ENCODE assay signal across 10 cellular contexts in genomic region chr5:151151263-151151660, GRCh38. TPM values are rescaled to one million over a fixed set of nuclear protein-coding genes. Genes with fewer than 3 reads are reported as not detected.
DNase-seq lines count a peak whose midpoint lies in the region; ATAC-seq and TF ChIP-seq lines count a peak whose summit lies in the region.
"Had no signal": no experiment of that assay in that cellular context is flagged by ENCODE, and none has a peak within 500 bp of the region (broad histone marks: within the 10 kb centered on the region; RNA-seq: fewer than 3 reads in every experiment).

No MANE protein-coding gene starts in this region.

- POLR2A ChIA-PET in A673 (lab: Charles Lee; ENCODE audit: low non-redundant PET), result interaction anchor here (0.5 kb wide), 1 partner anchor 171 kb away, joined by 4 read pairs; no protein-coding TSS in a partner anchor

- H3K27ac Mint-ChIP-seq in neural crest cell (ENCODE audit: unreplicated experiment), result peak overlapping the region; percentile 54

- no peaks in the 10 kb centered on the region for H3K36me3 ChIP-seq in A673 (ENCODE audit: insufficient read depth, low read length, poor library complexity, severe bottlenecking)
- H3K36me3 ChIP-seq in KMS-11 (ENCODE audit: insufficient read depth), result no peaks in the 10 kb centered on the region

- intact Hi-C loops in A673 (cut with micrococcal nuclease; ENCODE audit: unreplicated experiment), result loop anchor here (10.0 kb wide), 1 partner anchor 586 kb away; no protein-coding TSS in a partner anchor

- H3K4me3 ChIP-seq in A673 (ENCODE audit: low read depth, low read length, poor library complexity, severe bottlenecking) (no peak overlapping the region), KMS-11 (IDR thresholded peaks at IDR 0.05; ENCODE audit: insufficient read depth, low read depth, low read length) (no peak overlapping the region), coronary artery (peak overlapping the region; percentile 29)

- no peaks in the 10 kb centered on the region for H3K9me3 ChIP-seq in A673 (ENCODE audit: low read depth, low read length, poor library complexity, severe bottlenecking)

- peaks cover 3% of the 10 kb centered on the region for H3K36me3 Mint-ChIP-seq in neural crest cell (ENCODE audit: low read depth)

- DNase-seq in A673 (ENCODE audit: low spot score) (no peak), coronary artery (ENCODE audit: low spot score) (no peak), neural crest cell (ENCODE audit: low read depth, low spot score) (no peak), NCI-H524 (lab: John Stamatoyannopoulos, UW) (no peak), omental fat pad (ENCODE audit: low spot score) (no peak), GOT3 (lab: John Stamatoyannopoulos, UW) (no peak)
- no peak for DNase-seq in stimulated activated CD8-positive, alpha-beta memory T cell treated with anti-CD3 and anti-CD28 coated beads, Interleukin-4, amount 100 ng/mL, for 48 hours
- DNase-seq: dermis blood vessel endothelial cell, NCI-H2081 treated with DMSO at 0.1 percent for 48 hours had no signal

- no TSS peak for BruUV-seq in A673 (replicated peaks; lab: Mats Ljungman, UMichigan)

- H3K27me3 ChIP-seq in A673 (replicated peaks; ENCODE audit: insufficient read depth, low read depth, low read length, poor library complexity) (no peaks in the 10 kb centered on the region), KMS-11 (ENCODE audit: insufficient read depth, low read depth) (no peaks in the 10 kb centered on the region)

- H2AFZ ChIP-seq in KMS-11 (ENCODE audit: low read depth), result no peak overlapping the region

- H3K4me2 ChIP-seq in KMS-11, result peak overlapping the region; percentile 79

- H3K4me1 Mint-ChIP-seq in neural crest cell, result peaks cover 68% of the 10 kb centered on the region

- no peak overlapping the region for H3K4me3 Mint-ChIP-seq in neural crest cell

- peaks cover 84% of the 10 kb centered on the region for H3K79me2 ChIP-seq in KMS-11 (ENCODE audit: insufficient read depth, low read depth)

- H3K9ac ChIP-seq in KMS-11, result peak overlapping the region; percentile 27

- no peak for ATAC-seq in omental fat pad (ENCODE audit: low FRiP score)

- TF ChIP-seq CTCF in A673 (conservative IDR thresholded peaks at IDR 0.05; ENCODE audit: low read depth, low read length) (no peak), KMS-11 (conservative IDR thresholded peaks at IDR 0.05; ENCODE audit: low read depth, low read length) (no peak), coronary artery (IDR thresholded peaks at IDR 0.05) (no peak), neural crest cell (conservative IDR thresholded peaks at IDR 0.05) (no peak), omental fat pad (IDR thresholded peaks at IDR 0.05) (no peak)

- H3K9me3 Mint-ChIP-seq in neural crest cell, result no peaks in the 10 kb centered on the region

- CTCF ChIA-PET in A673 (lab: Charles Lee), result interaction anchor here (1.2 kb wide), 1 partner anchor 25 kb away, joined by 5 read pairs; no protein-coding TSS in a partner anchor

- peaks cover 43% of the 10 kb centered on the region for H3K4me1 ChIP-seq in A673 (ENCODE audit: insufficient read depth, low read length, poor library complexity, severe bottlenecking)
- H3K4me1 ChIP-seq in KMS-11 (ENCODE audit: low read depth, poor library complexity, severe bottlenecking), result peaks cover 89% of the 10 kb centered on the region

- no peaks in the 10 kb centered on the region for H4K20me1 ChIP-seq in KMS-11 (ENCODE audit: insufficient read depth)

- H3K27ac ChIP-seq in A673 (ENCODE audit: low read depth, low read length, poor library complexity, severe bottlenecking), result peak overlapping the region; percentile 81
- peak overlapping the region; percentile 73 for H3K27ac ChIP-seq in KMS-11
- H3K27ac ChIP-seq in coronary artery, result peak overlapping the region; percentile 57 to 61

- H3K27me3 Mint-ChIP-seq in neural crest cell (ENCODE audit: low read depth), result no peaks in the 10 kb centered on the region

RNA-seq across cellular contexts. Expression of gene ANXA6, which starts 6.3 kb away (rescaled TPM):
- total RNA-seq in A673 (2021) (95.9 and 130 TPM in 2 replicates), neural crest cell (142 and 151 TPM in 2 replicates), omental fat pad (100 to 1,000 TPM; 216 to 505 (median 379) TPM)
